1 cellular context compared by ENCODE assay signal in genomic region chr1:64966158-64966963, GRCh38.
A peak's percentile ranks its signal among the peaks of the same experiment; 100 is the strongest.
TF ChIP-seq lines count a peak whose summit lies in the region.

JAK1 (minus strand) TSS chr1:64966549; CDS start chr1:64886264, 80,285 bp downstream.

TF ChIP-seq in K562, 482 proteins besides CTCF, POLR2A, EP300 and RAD21 (continued from another document and continues in another):
- TF ChIP-seq KDM1A (IDR thresholded peaks at IDR 0.05) (no peak), YY1 (IDR thresholded peaks at IDR 0.05; ENCODE audit: borderline replicate concordance in 1 of 3, control insufficient read depth in 1 of 3, extremely low read depth in 1 of 3, insufficient read depth in 3 of 3, insufficient read length in 1 of 3, insufficient replicate concordance in 2 of 3, low read depth in 1 of 3, low read length in 2 of 3) (peak in 2 of 3 experiments; percentile 11 to 50), SMAD1 (IDR thresholded peaks at IDR 0.05; ENCODE audit: low read depth, low read length, partially characterized antibody) (no peak), POLR2H (tag; IDR thresholded peaks at IDR 0.05; ENCODE audit: low read depth) (peak; percentile 77; the same call in 1 of the 2 replicates), RNF2 (IDR thresholded peaks at IDR 0.05) (no peak), CBX2 (IDR thresholded peaks at IDR 0.05; ENCODE audit: insufficient read depth, low read length, poor library complexity, severe bottlenecking) (no peak), GTF3C2 (IDR thresholded peaks at IDR 0.05; ENCODE audit: borderline replicate concordance, extremely low read depth, insufficient read length) (no peak), ZNF134 (CRISPR knock-in tag; conservative IDR thresholded peaks at IDR 0.05) (no peak), ZNF146 (CRISPR knock-in tag; IDR thresholded peaks at IDR 0.05; ENCODE audit: unreplicated experiment) (no peak), PBX2 (CRISPR knock-in tag; IDR thresholded peaks at IDR 0.05; ENCODE audit: low read depth) (no peak), PBX2 (tag; conservative IDR thresholded peaks at IDR 0.05; ENCODE audit: low read depth) (no peak), ZNF311 (CRISPR knock-in tag; IDR thresholded peaks at IDR 0.05) (no peak), MYBL2 (IDR thresholded peaks at IDR 0.05; ENCODE audit: low read depth) (no peak), MYBL2 (CRISPR knock-in tag; IDR thresholded peaks at IDR 0.05; ENCODE audit: borderline replicate concordance) (no peak), ZNF224 (CRISPR knock-in tag; IDR thresholded peaks at IDR 0.05) (no peak), UBTF (IDR thresholded peaks at IDR 0.05; ENCODE audit: borderline replicate concordance in 1 of 2, low read depth in 2 of 2, low read length in 2 of 2) (peak; percentile 26 to 85; a peak in 2 of 4 replicates), SMARCA5 (IDR thresholded peaks at IDR 0.05) (no peak), RREB1 (CRISPR knock-in tag; IDR thresholded peaks at IDR 0.05) (0 out of 2 replicates have a peak, but pooled peaks have one; percentile 17), ZBTB7A (IDR thresholded peaks at IDR 0.05; ENCODE audit: borderline replicate concordance, control insufficient read depth, low read depth, low read length) (peak; percentile 87), ZEB2 (IDR thresholded peaks at IDR 0.05) (peak; percentile 37; the same call in 1 of the 2 replicates), TCF3 (CRISPR knock-in tag; IDR thresholded peaks at IDR 0.05) (no peak), KHSRP (IDR thresholded peaks at IDR 0.05) (no peak), ZBTB1 (CRISPR knock-in tag; IDR thresholded peaks at IDR 0.05; ENCODE audit: borderline replicate concordance, low read depth) (no peak), TBL1XR1 (IDR thresholded peaks at IDR 0.05; ENCODE audit: low read length in 2 of 2) (no peak), TCFL5 (CRISPR knock-in tag; conservative IDR thresholded peaks at IDR 0.05) (no peak), HNRNPLL (IDR thresholded peaks at IDR 0.05; ENCODE audit: low read depth, low read length, poor library complexity, severe bottlenecking) (peak; percentile 66), ZNF511 (CRISPR knock-in tag; IDR thresholded peaks at IDR 0.05) (no peak)
- TF ChIP-seq, protein P1, sequence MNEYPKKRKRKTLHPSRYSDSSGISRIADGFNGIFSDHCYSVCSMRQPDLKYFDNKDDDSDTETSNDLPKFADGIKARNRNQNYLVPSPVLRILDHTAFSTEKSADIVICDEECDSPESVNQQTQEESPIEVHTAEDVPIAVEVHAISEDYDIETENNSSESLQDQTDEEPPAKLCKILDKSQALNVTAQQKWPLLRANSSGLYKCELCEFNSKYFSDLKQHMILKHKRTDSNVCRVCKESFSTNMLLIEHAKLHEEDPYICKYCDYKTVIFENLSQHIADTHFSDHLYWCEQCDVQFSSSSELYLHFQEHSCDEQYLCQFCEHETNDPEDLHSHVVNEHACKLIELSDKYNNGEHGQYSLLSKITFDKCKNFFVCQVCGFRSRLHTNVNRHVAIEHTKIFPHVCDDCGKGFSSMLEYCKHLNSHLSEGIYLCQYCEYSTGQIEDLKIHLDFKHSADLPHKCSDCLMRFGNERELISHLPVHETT (CRISPR knock-in tag; conservative IDR thresholded peaks at IDR 0.05 in 1 of 2, IDR thresholded peaks at IDR 0.05 in 1 of 2), result peak in 1 of 2 experiments; percentile 84; a peak in 2 of 4 replicates
- TF ChIP-seq, protein P2, sequence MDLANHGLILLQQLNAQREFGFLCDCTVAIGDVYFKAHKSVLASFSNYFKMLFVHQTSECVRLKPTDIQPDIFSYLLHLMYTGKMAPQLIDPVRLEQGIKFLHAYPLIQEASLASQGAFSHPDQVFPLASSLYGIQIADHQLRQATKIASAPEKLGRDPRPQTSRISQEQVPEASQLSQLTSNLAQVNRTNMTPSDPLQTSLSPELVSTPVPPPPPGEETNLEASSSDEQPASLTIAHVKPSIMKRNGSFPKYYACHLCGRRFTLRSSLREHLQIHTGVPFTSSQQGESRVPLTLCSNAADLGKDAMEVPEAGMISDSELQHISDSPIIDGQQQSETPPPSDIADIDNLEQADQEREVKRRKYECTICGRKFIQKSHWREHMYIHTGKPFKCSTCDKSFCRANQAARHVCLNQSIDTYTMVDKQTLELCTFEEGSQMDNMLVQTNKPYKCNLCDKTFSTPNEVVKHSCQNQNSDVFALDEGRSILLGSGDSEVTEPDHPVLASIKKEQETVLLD (IDR thresholded peaks at IDR 0.05), result no peak
- TF ChIP-seq, protein P3, sequence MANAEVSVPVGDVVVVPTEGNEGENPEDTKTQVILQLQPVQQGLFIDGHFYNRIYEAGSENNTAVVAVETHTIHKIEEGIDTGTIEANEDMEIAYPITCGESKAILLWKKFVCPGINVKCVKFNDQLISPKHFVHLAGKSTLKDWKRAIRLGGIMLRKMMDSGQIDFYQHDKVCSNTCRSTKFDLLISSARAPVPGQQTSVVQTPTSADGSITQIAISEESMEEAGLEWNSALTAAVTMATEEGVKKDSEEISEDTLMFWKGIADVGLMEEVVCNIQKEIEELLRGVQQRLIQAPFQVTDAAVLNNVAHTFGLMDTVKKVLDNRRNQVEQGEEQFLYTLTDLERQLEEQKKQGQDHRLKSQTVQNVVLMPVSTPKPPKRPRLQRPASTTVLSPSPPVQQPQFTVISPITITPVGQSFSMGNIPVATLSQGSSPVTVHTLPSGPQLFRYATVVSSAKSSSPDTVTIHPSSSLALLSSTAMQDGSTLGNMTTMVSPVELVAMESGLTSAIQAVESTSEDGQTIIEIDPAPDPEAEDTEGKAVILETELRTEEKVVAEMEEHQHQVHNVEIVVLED (CRISPR knock-in tag; IDR thresholded peaks at IDR 0.05), result peak; percentile 42; the same call in 1 of the 2 replicates
- TF ChIP-seq, protein P4, sequence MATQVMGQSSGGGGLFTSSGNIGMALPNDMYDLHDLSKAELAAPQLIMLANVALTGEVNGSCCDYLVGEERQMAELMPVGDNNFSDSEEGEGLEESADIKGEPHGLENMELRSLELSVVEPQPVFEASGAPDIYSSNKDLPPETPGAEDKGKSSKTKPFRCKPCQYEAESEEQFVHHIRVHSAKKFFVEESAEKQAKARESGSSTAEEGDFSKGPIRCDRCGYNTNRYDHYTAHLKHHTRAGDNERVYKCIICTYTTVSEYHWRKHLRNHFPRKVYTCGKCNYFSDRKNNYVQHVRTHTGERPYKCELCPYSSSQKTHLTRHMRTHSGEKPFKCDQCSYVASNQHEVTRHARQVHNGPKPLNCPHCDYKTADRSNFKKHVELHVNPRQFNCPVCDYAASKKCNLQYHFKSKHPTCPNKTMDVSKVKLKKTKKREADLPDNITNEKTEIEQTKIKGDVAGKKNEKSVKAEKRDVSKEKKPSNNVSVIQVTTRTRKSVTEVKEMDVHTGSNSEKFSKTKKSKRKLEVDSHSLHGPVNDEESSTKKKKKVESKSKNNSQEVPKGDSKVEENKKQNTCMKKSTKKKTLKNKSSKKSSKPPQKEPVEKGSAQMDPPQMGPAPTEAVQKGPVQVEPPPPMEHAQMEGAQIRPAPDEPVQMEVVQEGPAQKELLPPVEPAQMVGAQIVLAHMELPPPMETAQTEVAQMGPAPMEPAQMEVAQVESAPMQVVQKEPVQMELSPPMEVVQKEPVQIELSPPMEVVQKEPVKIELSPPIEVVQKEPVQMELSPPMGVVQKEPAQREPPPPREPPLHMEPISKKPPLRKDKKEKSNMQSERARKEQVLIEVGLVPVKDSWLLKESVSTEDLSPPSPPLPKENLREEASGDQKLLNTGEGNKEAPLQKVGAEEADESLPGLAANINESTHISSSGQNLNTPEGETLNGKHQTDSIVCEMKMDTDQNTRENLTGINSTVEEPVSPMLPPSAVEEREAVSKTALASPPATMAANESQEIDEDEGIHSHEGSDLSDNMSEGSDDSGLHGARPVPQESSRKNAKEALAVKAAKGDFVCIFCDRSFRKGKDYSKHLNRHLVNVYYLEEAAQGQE (CRISPR knock-in tag; IDR thresholded peaks at IDR 0.05; ENCODE audit: low read depth), result no peak; the same call in 1 of the 2 replicates
